ENCODE assay signal across 24 cellular contexts in the genomic region with DNA sequence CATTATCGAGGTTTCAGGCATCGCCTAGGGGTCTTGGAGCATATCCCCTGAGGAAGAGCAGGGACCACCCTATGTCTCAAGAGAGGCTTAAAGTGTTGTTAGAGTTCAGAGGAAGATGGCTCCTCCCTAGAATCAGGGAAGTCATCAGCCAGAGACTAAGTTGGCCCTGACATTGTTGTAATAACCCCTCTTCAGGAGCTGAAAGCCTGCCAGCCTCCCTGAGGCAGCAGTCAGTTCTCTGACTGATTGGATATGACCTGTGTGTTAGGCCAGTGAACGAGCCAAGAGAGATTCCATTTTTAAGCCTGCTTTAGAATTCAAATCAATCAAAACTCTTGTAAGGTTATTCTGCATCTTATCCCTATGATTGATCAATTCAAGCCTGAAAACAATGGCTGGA. TPM values are rescaled to one million over a fixed set of nuclear protein-coding genes. Genes with fewer than 3 reads are reported as not detected.
DNase-seq lines count a peak whose midpoint lies in the region; ATAC-seq, FAIRE-seq and TF ChIP-seq lines count a peak whose summit lies in the region.
"Had no signal": no experiment of that assay in that cellular context is flagged by ENCODE, and none has a peak within 500 bp of the region (broad histone marks: within the 10 kb centered on the region; RNA-seq: fewer than 3 reads in every experiment).

No MANE protein-coding gene starts in this region.

- H3K4me3 Mint-ChIP-seq in neural crest cell: peak overlapping the region; percentile 38
- H3K4me3 Mint-ChIP-seq: CD8-positive, alpha-beta T cell had no signal

- no peaks in the 10 kb centered on the region for H3K27me3 Mint-ChIP-seq in neural crest cell (ENCODE audit: low read depth)

- FAIRE-seq in K562 (lab: Jason Lieb, UNC): no peak
- FAIRE-seq: GM12878 had no signal

- no peaks in the 10 kb centered on the region for H4K20me1 ChIP-seq in K562 (replicated peaks; ENCODE audit: control insufficient read depth, insufficient read depth, low read length)
- H4K20me1 ChIP-seq: BLaER1 had no signal

- ATAC-seq in heart left ventricle (peak in 3 of 4 donors; percentile 47 to 54 (median 52)), Right ventricle myocardium inferior (no peak), K562 (peak; percentile 50; the same call in 2 of the 3 replicates)
- ATAC-seq: CD8-positive, alpha-beta T cell; GM12878; PC-3 had no signal

- H3K36me3 Mint-ChIP-seq in neural crest cell (ENCODE audit: low read depth): peaks cover 10% of the 10 kb centered on the region
- H3K36me3 Mint-ChIP-seq: CD8-positive, alpha-beta T cell had no signal

- no peak overlapping the region for H3K4me3 ChIP-seq in heart left ventricle
- no peak overlapping the region for H3K4me3 ChIP-seq in K562
- H3K4me3 ChIP-seq: BLaER1, GM12878, HAP-1, SJSA1 had no signal

- H3K9me3 ChIP-seq in heart left ventricle (peaks cover 0 to 24% (median 0%) of the 10 kb centered on the region in 12 donors), K562 (replicated peaks; ENCODE audit: control insufficient read depth, insufficient read depth, low read depth, low read length) (no peaks in the 10 kb centered on the region)
- H3K9me3 ChIP-seq: BLaER1, HAP-1, SJSA1 had no signal

- POLR2A ChIA-PET in K562 (lab: Yijun Ruan, JAX): interaction anchor here (0.6 to 1.4 kb wide), 2 partner anchors 23 to 151 kb away, joined by 3 read pairs; no protein-coding TSS in a partner anchor

- peak in 1 of 5 donors; percentile 36 for DNase-seq in heart left ventricle
- no peak for DNase-seq in Right ventricle myocardium inferior (ENCODE audit: missing footprints)
- DNase-seq in K562 (ENCODE audit: extremely low read depth in 1 of 4, low spot score in 3 of 4): no peak
- DNase-seq in neural crest cell (ENCODE audit: low read depth, low spot score): no peak
- DNase-seq in T1000 (lab: John Stamatoyannopoulos, UW): no peak
- DNase-seq in HUDEP-2 (lab: John Stamatoyannopoulos, UW; ENCODE audit: unreplicated experiment in 76 of 76): no peak
- DNase-seq in substantia nigra (lab: John Stamatoyannopoulos, UW): no peak
- DNase-seq: Calu3; CD8-positive, alpha-beta T cell; EL; Karpas-422; NCI-H1048; NCI-H1436; NCI-H1930; NCI-H2171; NCI-H510A; NCI-H774; PC-3; RPMI8226 had no signal

- peaks cover 20% of the 10 kb centered on the region for H3K4me1 Mint-ChIP-seq in neural crest cell

- in situ Hi-C loops in K562 (cut with MboI): no loop called here

- H3K27ac ChIP-seq in heart left ventricle (no peak overlapping the region), K562 (ENCODE audit: extremely low read depth, low read depth, low read length) (no peak overlapping the region), substantia nigra (ENCODE audit: low read depth, low read length, poor library complexity, severe bottlenecking) (no peak overlapping the region)
- H3K27ac ChIP-seq: BLaER1, SJSA1 had no signal

- CTCF ChIA-PET in K562 (lab: Yijun Ruan, JAX; ENCODE audit: low intra/inter-chr PET ratio): no interaction called here

- TF ChIP-seq CTCF in heart left ventricle (IDR thresholded peaks at IDR 0.05): no peak
- TF ChIP-seq CTCF in K562 (IDR thresholded peaks at IDR 0.05 in 2 of 3, conservative IDR thresholded peaks at IDR 0.05 in 1 of 3; ENCODE audit: insufficient read depth in 2 of 3, low read depth in 1 of 3, low read length in 3 of 3): no peak
- no peak for TF ChIP-seq CTCF in neural crest cell (conservative IDR thresholded peaks at IDR 0.05)

- no peaks in the 10 kb centered on the region for H3K27me3 ChIP-seq in heart left ventricle
- H3K27me3 ChIP-seq in K562 (ENCODE audit: control insufficient read depth in 2 of 2, insufficient read depth in 2 of 2, low read length in 2 of 2): peaks cover 0 to 4% of the 10 kb centered on the region in 2 experiments; a peak in 3 of 5 replicates
- H3K27me3 ChIP-seq: BLaER1, SJSA1 had no signal

- WGBS in heart left ventricle, 4 donors: 63 to 73% (median 67%) methylated on average over 3 of the region's 3 CpGs
- WGBS in K562 (ENCODE audit: insufficient coverage, low coverage, missing lambda C conversion rate): 6% methylated on average over 3 of the region's 3 CpGs

- no peak overlapping the region for H2AFZ ChIP-seq in K562 (ENCODE audit: low read depth, low read length)

- no peaks in the 10 kb centered on the region for H3K79me2 ChIP-seq in K562 (ENCODE audit: control insufficient read depth, insufficient read depth, low read length)

- no peaks in the 10 kb centered on the region for H3K9me1 ChIP-seq in K562 (ENCODE audit: control insufficient read depth, insufficient read depth, low read length)

- H3K9ac ChIP-seq in K562 (ENCODE audit: insufficient read depth in 1 of 2, low read depth in 2 of 2, low read length in 2 of 2): no peak overlapping the region
- H3K9ac ChIP-seq: BLaER1 had no signal

- no peak overlapping the region for H3K4me2 ChIP-seq in K562 (ENCODE audit: insufficient read depth, low read length)
- H3K4me2 ChIP-seq: BLaER1 had no signal

- H3K4me1 ChIP-seq in heart left ventricle (no peaks in the 10 kb centered on the region), K562 (replicated peaks in 1 of 2; ENCODE audit: control insufficient read depth in 2 of 2, insufficient read depth in 2 of 2, low read length in 2 of 2) (no peaks in the 10 kb centered on the region)
- H3K4me1 ChIP-seq: BLaER1, HAP-1, SJSA1 had no signal

- intact Hi-C loops in heart left ventricle (cut with DNase I): no loop called here
- intact Hi-C loops in Right ventricle myocardium inferior (cut with DNase I): no loop called here
- intact Hi-C loops in K562 (cut with micrococcal nuclease): no loop called here

- TF ChIP-seq POLR2A in heart left ventricle (IDR thresholded peaks at IDR 0.05): no peak
- no peak for TF ChIP-seq POLR2A in K562 (conservative IDR thresholded peaks at IDR 0.05)

- TF ChIP-seq EP300 in K562 (IDR thresholded peaks at IDR 0.05; ENCODE audit: low read length): no peak

- peaks cover 9% of the 10 kb centered on the region for H3K9me3 Mint-ChIP-seq in neural crest cell

- H3K36me3 ChIP-seq in heart left ventricle: no peaks in the 10 kb centered on the region
- H3K36me3 ChIP-seq in K562 (ENCODE audit: control insufficient read depth, insufficient read depth, low read length): no peaks in the 10 kb centered on the region
- H3K36me3 ChIP-seq: BLaER1, HAP-1, SJSA1 had no signal

- TF ChIP-seq RAD21 in K562 (CRISPR knock-in tag; conservative IDR thresholded peaks at IDR 0.05 in 1 of 2, IDR thresholded peaks at IDR 0.05 in 1 of 2): no peak

- peak overlapping the region; percentile 16 for H3K27ac Mint-ChIP-seq in neural crest cell (ENCODE audit: unreplicated experiment)
- H3K27ac Mint-ChIP-seq: CD8-positive, alpha-beta T cell had no signal

- BruUV-seq in K562 (replicated peaks; lab: Mats Ljungman, UMichigan): no TSS peak

TF ChIP-seq in K562, 482 proteins besides CTCF, POLR2A, EP300 and RAD21 (continues in another document):
- no peak for TF ChIP-seq NFE2 (IDR thresholded peaks at IDR 0.05; ENCODE audit: low read depth)
- TF ChIP-seq ZNF277 (CRISPR knock-in tag; IDR thresholded peaks at IDR 0.05; ENCODE audit: borderline replicate concordance): no peak
- TF ChIP-seq, protein P1, sequence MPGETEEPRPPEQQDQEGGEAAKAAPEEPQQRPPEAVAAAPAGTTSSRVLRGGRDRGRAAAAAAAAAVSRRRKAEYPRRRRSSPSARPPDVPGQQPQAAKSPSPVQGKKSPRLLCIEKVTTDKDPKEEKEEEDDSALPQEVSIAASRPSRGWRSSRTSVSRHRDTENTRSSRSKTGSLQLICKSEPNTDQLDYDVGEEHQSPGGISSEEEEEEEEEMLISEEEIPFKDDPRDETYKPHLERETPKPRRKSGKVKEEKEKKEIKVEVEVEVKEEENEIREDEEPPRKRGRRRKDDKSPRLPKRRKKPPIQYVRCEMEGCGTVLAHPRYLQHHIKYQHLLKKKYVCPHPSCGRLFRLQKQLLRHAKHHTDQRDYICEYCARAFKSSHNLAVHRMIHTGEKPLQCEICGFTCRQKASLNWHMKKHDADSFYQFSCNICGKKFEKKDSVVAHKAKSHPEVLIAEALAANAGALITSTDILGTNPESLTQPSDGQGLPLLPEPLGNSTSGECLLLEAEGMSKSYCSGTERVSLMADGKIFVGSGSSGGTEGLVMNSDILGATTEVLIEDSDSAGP (CRISPR knock-in tag; IDR thresholded peaks at IDR 0.05): no peak

RNA-seq across cellular contexts. Expression of gene ARHGAP28, which starts 34.9 kb away (rescaled TPM):
- total RNA-seq in heart left ventricle (1 to 10 TPM in 8 of 9 donors, under 1 TPM in 1; 0.42 to 7.5 (median 1.8) TPM), Right ventricle myocardium inferior (1.1 TPM), K562 (2014; rRNA removed) (3.3 and 5.9 TPM in 2 replicates), K562 (2014; rRNA removed; fragmentation: Illumina TruSeq; extraction: Trizol) (5.2 and 5.6 TPM in 2 replicates), K562 (2015; rRNA removed; fragmentation: Illumina TruSeq; extraction: Trizol) (5.0 and 5.2 TPM in 2 replicates), K562 (2021) (5.2 and 6.1 TPM in 2 replicates), neural crest cell (20.2 and 22.5 TPM in 2 replicates)
- polyA plus RNA-seq in heart left ventricle (1 to 10 TPM in 1 of 2 donors, under 1 TPM in 1; 0.61 to 1.1 TPM), K562 (2011; rRNA removed) (2.4 and 3.8 TPM in 2 replicates), K562 (2014; fragmentation: Illumina TruSeq; extraction: Trizol) (3.6 and 5.0 TPM in 2 replicates), K562 (2014; fragmentation: Nextera tagmentation; extraction: Ambion mirVana) (1 to 10 TPM in 1 of 2 experiments, under 1 TPM in 1; 0.93 to 2.6 TPM), K562 (2014; rRNA removed) (3.0 and 4.8 TPM in 2 replicates)
- total RNA-seq in K562 (2011; cell fraction: chromatin; rRNA removed; ENCODE audit: low replicate concordance): 3.6 and 12.9 TPM in 2 replicates
- 1.3 and 3.6 TPM in 2 replicates for total RNA-seq in K562 (2011; cell fraction: nucleolus; rRNA removed)
- total RNA-seq in K562 (2011; cell fraction: nucleoplasm; rRNA removed): 4.0 and 8.0 TPM in 2 replicates
- 0.43 and 1.1 TPM in 2 replicates for polyA plus RNA-seq in K562 (2011; cell fraction: cytosol; rRNA removed)
- polyA plus RNA-seq in K562 (2011; cell fraction: nucleus; rRNA removed): 2.5 and 2.6 TPM in 2 replicates
- 2.9 and 6.2 TPM in 2 replicates for polyA plus RNA-seq in K562 (2012)
- polyA minus RNA-seq in K562 (2011; rRNA and poly(A)+ RNA removed): 5.0 and 5.8 TPM in 2 replicates
- polyA minus RNA-seq in K562 (2011; cell fraction: cytosol; rRNA and poly(A)+ RNA removed): 1.5 TPM in 2 replicates
- 2.3 and 4.6 TPM in 2 replicates for polyA minus RNA-seq in K562 (2011; cell fraction: nucleus; rRNA and poly(A)+ RNA removed)
- total RNA-seq: A673; Calu3; CD8-positive, alpha-beta T cell; GM12878 had no signal
- polyA plus RNA-seq: GM12878 had no signal
